8 cellular contexts compared by ENCODE assay signal in the genomic region with DNA sequence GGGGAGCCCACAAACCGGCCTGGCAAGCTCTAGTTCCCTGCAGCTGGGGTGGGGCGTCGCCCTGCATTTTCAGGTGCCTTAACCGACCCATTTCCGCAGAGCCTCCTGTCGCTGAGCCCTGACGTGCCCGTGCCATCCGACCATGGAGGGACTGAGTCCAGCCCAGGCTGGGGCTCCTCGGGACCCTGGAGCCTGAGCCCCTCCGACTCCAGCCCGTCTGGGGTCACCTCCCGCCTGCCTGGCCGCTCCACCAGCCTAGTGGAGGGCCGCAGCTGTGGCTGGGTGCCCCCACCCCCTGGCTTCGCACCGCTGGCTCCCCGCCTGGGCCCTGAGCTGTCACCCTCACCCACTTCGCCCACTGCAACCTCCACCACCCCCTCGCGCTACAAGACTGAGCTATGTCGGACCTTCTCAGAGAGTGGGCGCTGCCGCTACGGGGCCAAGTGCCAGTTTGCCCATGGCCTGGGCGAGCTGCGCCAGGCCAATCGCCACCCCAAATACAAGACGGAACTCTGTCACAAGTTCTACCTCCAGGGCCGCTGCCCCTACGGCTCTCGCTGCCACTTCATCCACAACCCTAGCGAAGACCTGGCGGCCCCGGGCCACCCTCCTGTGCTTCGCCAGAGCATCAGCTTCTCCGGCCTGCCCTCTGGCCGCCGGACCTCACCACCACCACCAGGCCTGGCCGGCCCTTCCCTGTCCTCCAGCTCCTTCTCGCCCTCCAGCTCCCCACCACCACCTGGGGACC. TPM values are rescaled to one million over a fixed set of nuclear protein-coding genes. Genes with fewer than 3 reads are reported as not detected.
A peak's percentile ranks its signal among the peaks of the same experiment; 100 is the strongest.
DNase-seq lines count a peak whose midpoint lies in the region; ATAC-seq and TF ChIP-seq lines count a peak whose summit lies in the region.

No MANE protein-coding gene starts in this region.

- no peaks in the 10 kb centered on the region for H3K36me3 ChIP-seq in parathyroid adenoma (ENCODE audit: control insufficient read depth, insufficient read depth, low read length)

- peak overlapping the region; percentile 95 for H3K4me3 ChIP-seq in AG10803 (ENCODE audit: low read length)
- peak overlapping the region; percentile 98 for H3K4me3 ChIP-seq in LNCaP clone FGC (ENCODE audit: low read depth, low read length)
- peak overlapping the region; percentile 77 for H3K4me3 ChIP-seq in parathyroid adenoma (ENCODE audit: low read depth, low read length)

- H3K27ac Mint-ChIP-seq in activated T-helper 2 cell treated with anti-CD3 and anti-CD28 coated beads, Interferon-gamma antibody, Interleukin-2, Interleukin-4, amounts not matched to agents 10 μg/mL and 5 μg/mL and 100 μg/mL, durations not matched to agents 14 hours and 24 hours and 36 hours: peak overlapping the region; percentile 88

- DNase-seq in AG10803 (ENCODE audit: low read depth) (peak; percentile 28), LNCaP clone FGC (ENCODE audit: low read depth) (no peak), foreskin keratinocyte (peak in 1 of 2 donors; percentile 46), globus pallidus (ENCODE audit: low spot score) (no peak)
- peak; percentile 71 for DNase-seq in activated T-helper 2 cell treated with anti-CD3 and anti-CD28 coated beads, Interferon-gamma antibody, Interleukin-2, Interleukin-4, amounts not matched to agents 10 μg/mL and 5 μg/mL and 100 μg/mL, durations not matched to agents 14 hours and 24 hours and 36 hours (ENCODE audit: low spot score)

- peaks cover 14% of the 10 kb centered on the region for H3K79me2 ChIP-seq in parathyroid adenoma

- no peak for ATAC-seq in foreskin keratinocyte
- ATAC-seq in GM21786 (IDR thresholded peaks at IDR 0.05; ENCODE audit: unreplicated experiment): no peak
- no peak for ATAC-seq in GM21515 (IDR thresholded peaks at IDR 0.05; ENCODE audit: unreplicated experiment)

- peak overlapping the region; percentile 95 for H3K4me2 ChIP-seq in parathyroid adenoma (ENCODE audit: low read length)

- H3K4me1 Mint-ChIP-seq in activated T-helper 2 cell treated with anti-CD3 and anti-CD28 coated beads, Interferon-gamma antibody, Interleukin-2, Interleukin-4, amounts not matched to agents 10 μg/mL and 5 μg/mL and 100 μg/mL, durations not matched to agents 14 hours and 24 hours and 36 hours (ENCODE audit: low read depth): peaks cover 41% of the 10 kb centered on the region

- no peak for TF ChIP-seq CTCF in AG10803 (conservative IDR thresholded peaks at IDR 0.05; ENCODE audit: low read length)
- TF ChIP-seq CTCF in LNCaP clone FGC (IDR thresholded peaks at IDR 0.05; ENCODE audit: control insufficient read depth, extremely low read depth, insufficient read depth): no peak
- TF ChIP-seq CTCF in foreskin keratinocyte (conservative IDR thresholded peaks at IDR 0.05): no peak
- TF ChIP-seq CTCF in parathyroid adenoma (IDR thresholded peaks at IDR 0.05): no peak

- intact Hi-C loops in activated T-helper 2 cell treated with anti-CD3 and anti-CD28 coated beads, Interferon-gamma antibody, Interleukin-2, Interleukin-4, amounts not matched to agents 10 μg/mL and 5 μg/mL and 100 μg/mL, durations not matched to agents 14 hours and 24 hours and 36 hours (cut with micrococcal nuclease): loop anchor here (5.0 to 10.0 kb wide), 2 partner anchors 553 to 1389 kb away; a partner anchor contains a TSS

- no peak overlapping the region for H2AFZ ChIP-seq in parathyroid adenoma

- no peaks in the 10 kb centered on the region for H3K9me3 Mint-ChIP-seq in activated T-helper 2 cell treated with anti-CD3 and anti-CD28 coated beads, Interferon-gamma antibody, Interleukin-2, Interleukin-4, amounts not matched to agents 10 μg/mL and 5 μg/mL and 100 μg/mL, durations not matched to agents 14 hours and 24 hours and 36 hours

- H3K9ac ChIP-seq in parathyroid adenoma: peak overlapping the region; percentile 99

- H3K9me3 ChIP-seq in parathyroid adenoma (ENCODE audit: control insufficient read depth, low read length): no peaks in the 10 kb centered on the region

- peaks cover 23% of the 10 kb centered on the region for H3K36me3 Mint-ChIP-seq in activated T-helper 2 cell treated with anti-CD3 and anti-CD28 coated beads, Interferon-gamma antibody, Interleukin-2, Interleukin-4, amounts not matched to agents 10 μg/mL and 5 μg/mL and 100 μg/mL, durations not matched to agents 14 hours and 24 hours and 36 hours (ENCODE audit: low read depth)

- no peaks in the 10 kb centered on the region for H3K27me3 Mint-ChIP-seq in activated T-helper 2 cell treated with anti-CD3 and anti-CD28 coated beads, Interferon-gamma antibody, Interleukin-2, Interleukin-4, amounts not matched to agents 10 μg/mL and 5 μg/mL and 100 μg/mL, durations not matched to agents 14 hours and 24 hours and 36 hours (ENCODE audit: low read depth)

- no peaks in the 10 kb centered on the region for H3K27me3 ChIP-seq in foreskin keratinocyte
- H3K27me3 ChIP-seq in parathyroid adenoma (ENCODE audit: control insufficient read depth, insufficient read depth, low read length): no peaks in the 10 kb centered on the region

- peak overlapping the region; percentile 97 for H3K4me3 Mint-ChIP-seq in activated T-helper 2 cell treated with anti-CD3 and anti-CD28 coated beads, Interferon-gamma antibody, Interleukin-2, Interleukin-4, amounts not matched to agents 10 μg/mL and 5 μg/mL and 100 μg/mL, durations not matched to agents 14 hours and 24 hours and 36 hours (ENCODE audit: low read depth)

- H3K4me1 ChIP-seq in foreskin keratinocyte: peaks cover 6% of the 10 kb centered on the region
- H3K4me1 ChIP-seq in parathyroid adenoma: peaks cover 28% of the 10 kb centered on the region

- H3K27ac ChIP-seq in foreskin keratinocyte: peak overlapping the region; percentile 97
- peak overlapping the region; percentile 100 for H3K27ac ChIP-seq in parathyroid adenoma

RNA-seq across cellular contexts. Expression of a gene that starts 1.2 kb away (rescaled TPM):
- total RNA-seq in activated T-helper 2 cell treated with anti-CD3 and anti-CD28 coated beads, Interferon-gamma antibody, Interleukin-2, Interleukin-4, amounts not matched to agents 10 μg/mL and 5 μg/mL and 100 μg/mL, durations not matched to agents 14 hours and 24 hours and 36 hours: 45.4 and 46.9 TPM in 2 replicates
- total RNA-seq in foreskin keratinocyte: 35.0 and 38.1 TPM in 2 replicates
- 44.5 and 56.1 TPM in 2 replicates for polyA plus RNA-seq in foreskin keratinocyte

RNA-seq across cellular contexts. Expression of a gene that starts 4.7 kb away (rescaled TPM):
- 49.8 and 50.7 TPM in 2 replicates for total RNA-seq in activated T-helper 2 cell treated with anti-CD3 and anti-CD28 coated beads, Interferon-gamma antibody, Interleukin-2, Interleukin-4, amounts not matched to agents 10 μg/mL and 5 μg/mL and 100 μg/mL, durations not matched to agents 14 hours and 24 hours and 36 hours
- 19.9 and 26.4 TPM in 2 replicates for total RNA-seq in foreskin keratinocyte
- 8.4 and 14.0 TPM in 2 replicates for polyA plus RNA-seq in foreskin keratinocyte

RNA-seq across cellular contexts. Expression of a gene that starts 16.6 kb away (rescaled TPM):
- 32.3 and 34.7 TPM in 2 replicates for total RNA-seq in activated T-helper 2 cell treated with anti-CD3 and anti-CD28 coated beads, Interferon-gamma antibody, Interleukin-2, Interleukin-4, amounts not matched to agents 10 μg/mL and 5 μg/mL and 100 μg/mL, durations not matched to agents 14 hours and 24 hours and 36 hours
- 15.2 and 16.9 TPM in 2 replicates for total RNA-seq in foreskin keratinocyte
- 17.6 and 18.7 TPM in 2 replicates for polyA plus RNA-seq in foreskin keratinocyte

RNA-seq across cellular contexts. Expression of a gene that starts 16.9 kb away (rescaled TPM):
- 49.5 and 51.1 TPM in 2 replicates for total RNA-seq in activated T-helper 2 cell treated with anti-CD3 and anti-CD28 coated beads, Interferon-gamma antibody, Interleukin-2, Interleukin-4, amounts not matched to agents 10 μg/mL and 5 μg/mL and 100 μg/mL, durations not matched to agents 14 hours and 24 hours and 36 hours
- total RNA-seq in foreskin keratinocyte: 41.2 and 54.8 TPM in 2 replicates
- 47.2 and 55.4 TPM in 2 replicates for polyA plus RNA-seq in foreskin keratinocyte

RNA-seq across cellular contexts. Expression of a gene that starts 27.9 kb away (rescaled TPM):
- total RNA-seq in activated T-helper 2 cell treated with anti-CD3 and anti-CD28 coated beads, Interferon-gamma antibody, Interleukin-2, Interleukin-4, amounts not matched to agents 10 μg/mL and 5 μg/mL and 100 μg/mL, durations not matched to agents 14 hours and 24 hours and 36 hours: 2,627 and 2,674 TPM in 2 replicates
- 178 and 323 TPM in 2 replicates for total RNA-seq in foreskin keratinocyte
- 2,748 and 2,922 TPM in 2 replicates for polyA plus RNA-seq in foreskin keratinocyte

Comparison
In these comparisons a context has a peak if more than half of its experiments do, and no peak if none do; other contexts are left out.
1. DNase-seq: peak in AG10803 (single experiment) and activated T-helper 2 cell treated with anti-CD3 and anti-CD28 coated beads, Interferon-gamma antibody, Interleukin-2, Interleukin-4, amounts not matched to agents 10 μg/mL and 5 μg/mL and 100 μg/mL, durations not matched to agents 14 hours and 24 hours and 36 hours (single experiment); none in LNCaP clone FGC (single experiment) and globus pallidus (single experiment).
2. Peak in every context shown above with its lines, with median percentiles within 50 percentile points of each other: H3K4me3 ChIP-seq.